ENCODE assay signal across 2 cellular contexts in genomic region chr19:4115050-4115817, GRCh38.
TF ChIP-seq lines count a peak whose summit lies in the region.

No MANE protein-coding gene starts in this region.

TF ChIP-seq in SK-N-SH, 30 proteins besides CTCF, POLR2A, EP300 and RAD21 (continued from another document):
- TF ChIP-seq FOSL2 (IDR thresholded peaks at IDR 0.05; ENCODE audit: borderline replicate concordance, low read depth), result no peak

TF ChIP-seq in SK-N-SH treated with all-trans-retinoic acid at 6 μM for 48 hours, 23 proteins besides CTCF, POLR2A, EP300 and RAD21 (continued from another document):
- TF ChIP-seq ARNTL (CRISPR knock-in tag; IDR thresholded peaks at IDR 0.05; ENCODE audit: borderline replicate concordance, low read depth) (no peak), CREB5 (CRISPR knock-in tag; IDR thresholded peaks at IDR 0.05; ENCODE audit: low read depth) (no peak)
